21 cellular contexts compared by ENCODE assay signal in genomic region chr11:125953401-125953935, GRCh38. TPM values are rescaled to one million over a fixed set of nuclear protein-coding genes. Genes with fewer than 3 reads are reported as not detected.
DNase-seq lines count a peak whose midpoint lies in the region; ATAC-seq, FAIRE-seq and TF ChIP-seq lines count a peak whose summit lies in the region.
"Had no signal": no experiment of that assay in that cellular context is flagged by ENCODE, and none has a peak within 500 bp of the region (broad histone marks: within the 10 kb centered on the region; RNA-seq: fewer than 3 reads in every experiment).

No MANE protein-coding gene starts in this region.

- WGBS in endodermal cell (ENCODE audit: insufficient coverage in 1 of 2, insufficient read length in 1 of 2), 2 experiments, result 91 to 93% methylated on average over 13 to 20 of the region's 20 CpGs
- 71 to 79% methylated on average over 20 of the region's 20 CpGs for WGBS in pancreas, 2 donors

- FAIRE-seq in pancreas (lab: Jason Lieb, UNC), result no peak
- FAIRE-seq: G401.6 had no signal

- H3K4me1 Mint-ChIP-seq in endodermal cell, result peaks cover 4% of the 10 kb centered on the region
- no peaks in the 10 kb centered on the region for H3K4me1 Mint-ChIP-seq in activated naive CD4-positive, alpha-beta T cell treated with anti-CD3 and anti-CD28 coated beads for 36 hours (ENCODE audit: low read depth)

- H3K36me3 Mint-ChIP-seq in endodermal cell (ENCODE audit: low read depth), result no peaks in the 10 kb centered on the region
- no peaks in the 10 kb centered on the region for H3K36me3 Mint-ChIP-seq in activated naive CD4-positive, alpha-beta T cell treated with anti-CD3 and anti-CD28 coated beads for 36 hours (ENCODE audit: low read depth)
- H3K36me3 Mint-ChIP-seq: CD8-positive, alpha-beta memory T cell had no signal

- H3K36me3 ChIP-seq in left ventricle myocardium inferior, result no peaks in the 10 kb centered on the region
- no peaks in the 10 kb centered on the region for H3K36me3 ChIP-seq in endodermal cell (ENCODE audit: control insufficient read depth, insufficient read depth, low read length)
- no peaks in the 10 kb centered on the region for H3K36me3 ChIP-seq in pancreas
- H3K36me3 ChIP-seq: BLaER1 had no signal

- H3K4me1 ChIP-seq in left ventricle myocardium inferior (peaks cover 25% of the 10 kb centered on the region), endodermal cell (ENCODE audit: control insufficient read depth, insufficient read depth, low read length) (no peaks in the 10 kb centered on the region), pancreas (peaks cover 0 to 7% (median 7%) of the 10 kb centered on the region in 3 donors)

- H3K4me3 Mint-ChIP-seq in endodermal cell, result no peak overlapping the region
- H3K4me3 Mint-ChIP-seq in activated naive CD4-positive, alpha-beta T cell treated with anti-CD3 and anti-CD28 coated beads for 36 hours, result no peak overlapping the region
- H3K4me3 Mint-ChIP-seq: CD8-positive, alpha-beta memory T cell had no signal

- ATAC-seq in left ventricle myocardium superior (no peak), pancreas (no peak), HG03045 (IDR thresholded peaks at IDR 0.05; ENCODE audit: unreplicated experiment) (no peak)
- ATAC-seq: Panc1 had no signal

- H3K9ac ChIP-seq in endodermal cell (ENCODE audit: extremely low read depth, low read length, poor library complexity, severe bottlenecking), result no peak overlapping the region
- H3K9ac ChIP-seq: BLaER1 had no signal

- H3K27me3 Mint-ChIP-seq in endodermal cell (ENCODE audit: insufficient read depth), result no peaks in the 10 kb centered on the region
- peaks cover 4% of the 10 kb centered on the region for H3K27me3 Mint-ChIP-seq in activated naive CD4-positive, alpha-beta T cell treated with anti-CD3 and anti-CD28 coated beads for 36 hours (ENCODE audit: low read depth)

- no peak for DNase-seq in left ventricle myocardium inferior
- no peak for DNase-seq in left ventricle myocardium superior
- DNase-seq in endodermal cell, result no peak
- DNase-seq in pancreas, result no peak
- no peak for DNase-seq in hypothalamus (lab: John Stamatoyannopoulos, UW)
- DNase-seq in coronary artery (ENCODE audit: low spot score), result no peak
- no peak for DNase-seq in activated naive CD4-positive, alpha-beta T cell treated with anti-CD3 and anti-CD28 coated beads for 36 hours
- DNase-seq: CD8-positive, alpha-beta memory T cell; HCEC 1CT; MV-4-11; NCI-H1417; NCI-H1930; NCI-H510A; NCI-H82 had no signal

- H3K9me3 Mint-ChIP-seq in endodermal cell, result no peaks in the 10 kb centered on the region
- H3K9me3 Mint-ChIP-seq in activated naive CD4-positive, alpha-beta T cell treated with anti-CD3 and anti-CD28 coated beads for 36 hours, result no peaks in the 10 kb centered on the region
- H3K9me3 Mint-ChIP-seq: CD8-positive, alpha-beta memory T cell had no signal

- H3K4me3 ChIP-seq in left ventricle myocardium inferior, result no peak overlapping the region
- no peak overlapping the region for H3K4me3 ChIP-seq in endodermal cell (ENCODE audit: low read length)
- H3K4me3 ChIP-seq in pancreas, result no peak overlapping the region
- H3K4me3 ChIP-seq in coronary artery, result no peak overlapping the region
- H3K4me3 ChIP-seq: BLaER1 had no signal

- no peak for TF ChIP-seq CTCF in left ventricle myocardium inferior (IDR thresholded peaks at IDR 0.05; ENCODE audit: borderline replicate concordance)
- TF ChIP-seq CTCF in endodermal cell (conservative IDR thresholded peaks at IDR 0.05), result no peak
- no peak for TF ChIP-seq CTCF in pancreas (IDR thresholded peaks at IDR 0.05)
- no peak for TF ChIP-seq CTCF in coronary artery (IDR thresholded peaks at IDR 0.05)

- H3K9me3 ChIP-seq in left ventricle myocardium inferior (replicated peaks) (no peaks in the 10 kb centered on the region), endodermal cell (ENCODE audit: control insufficient read depth, low read length) (no peaks in the 10 kb centered on the region), pancreas (no peaks in the 10 kb centered on the region)
- H3K9me3 ChIP-seq: BLaER1 had no signal

- CTCF ChIA-PET in activated naive CD4-positive, alpha-beta T cell treated with anti-CD3 and anti-CD28 coated beads for 36 hours (lab: Charles Lee), result no interaction called here

- H3K27ac Mint-ChIP-seq in endodermal cell, result no peak overlapping the region
- no peak overlapping the region for H3K27ac Mint-ChIP-seq in activated naive CD4-positive, alpha-beta T cell treated with anti-CD3 and anti-CD28 coated beads for 36 hours
- H3K27ac Mint-ChIP-seq: CD8-positive, alpha-beta memory T cell had no signal

- H3K27me3 ChIP-seq in left ventricle myocardium inferior (ENCODE audit: low read depth) (peaks cover 11% of the 10 kb centered on the region), endodermal cell (ENCODE audit: control insufficient read depth, insufficient read depth, low read length, poor library complexity, severe bottlenecking) (no peaks in the 10 kb centered on the region), pancreas (no peaks in the 10 kb centered on the region)
- H3K27me3 ChIP-seq: BLaER1 had no signal

- H3K27ac ChIP-seq in left ventricle myocardium inferior (replicated peaks) (peak overlapping the region; percentile 23), endodermal cell (ENCODE audit: low read depth, low read length) (peak overlapping the region; percentile 38), pancreas (peak overlapping the region in 3 of 4 donors; percentile 12 to 72 (median 69)), coronary artery (peak overlapping the region in 1 of 2 donors; percentile 54)
- H3K27ac ChIP-seq: BLaER1, HL-60 had no signal

- intact Hi-C loops in left ventricle myocardium inferior (cut with micrococcal nuclease), result no loop called here
- intact Hi-C loops in left ventricle myocardium superior (cut with micrococcal nuclease), result no loop called here
- intact Hi-C loops in pancreas (cut with DNase I), result no loop called here
- intact Hi-C loops in activated naive CD4-positive, alpha-beta T cell treated with anti-CD3 and anti-CD28 coated beads for 36 hours (cut with micrococcal nuclease), result no loop called here

RNA-seq across cellular contexts. Expression of gene VSIG10L2, which starts 7.6 kb away (rescaled TPM):
- total RNA-seq in left ventricle myocardium inferior (0.08 TPM), left ventricle myocardium superior (not detected), endodermal cell (not detected), pancreas (under 1 TPM in 2 of 6 donors, not detected in 4; 0.28 to 0.52 TPM)
- not detected for polyA plus RNA-seq in endodermal cell (2013, experiment 1 of 2)
- polyA plus RNA-seq in endodermal cell (2013, experiment 2 of 2), result not detected
- polyA plus RNA-seq in pancreas, result under 1 TPM; 0.14 to 0.15 TPM
- total RNA-seq in activated naive CD4-positive, alpha-beta T cell treated with anti-CD3 and anti-CD28 coated beads for 36 hours, result not detected
- total RNA-seq: A172; CD8-positive, alpha-beta memory T cell had no signal
- polyA plus RNA-seq: CD8-positive, alpha-beta memory T cell had no signal

RNA-seq across cellular contexts. Expression of gene DDX25, which starts 49.2 kb away (rescaled TPM):
- total RNA-seq in left ventricle myocardium inferior, result 0.14 TPM
- not detected for total RNA-seq in left ventricle myocardium superior
- 1 to 10 TPM; 3.3 to 8.4 TPM for total RNA-seq in endodermal cell
- 3.6 TPM for polyA plus RNA-seq in endodermal cell (2013, experiment 1 of 2)
- polyA plus RNA-seq in endodermal cell (2013, experiment 2 of 2), result 2.8 TPM
- under 1 TPM; 0.41 to 0.98 (median 0.64) TPM for total RNA-seq in pancreas
- 1 to 10 TPM in 1 of 2 donors, under 1 TPM in 1; 0.49 to 7.1 TPM for polyA plus RNA-seq in pancreas
- not detected for total RNA-seq in activated naive CD4-positive, alpha-beta T cell treated with anti-CD3 and anti-CD28 coated beads for 36 hours
- total RNA-seq: A172, Right ventricle myocardium superior had no signal
- polyA plus RNA-seq: CD8-positive, alpha-beta memory T cell had no signal

RNA-seq across cellular contexts. Expression of gene PUS3, which starts 50.5 kb away (rescaled TPM):
- 7.7 TPM for total RNA-seq in left ventricle myocardium inferior
- total RNA-seq in left ventricle myocardium superior, result 7.1 TPM
- total RNA-seq in endodermal cell, result 10 to 100 TPM; 12.6 to 13.7 TPM
- polyA plus RNA-seq in endodermal cell (2013, experiment 1 of 2), result 16.1 TPM
- 16.0 TPM for polyA plus RNA-seq in endodermal cell (2013, experiment 2 of 2)
- total RNA-seq in pancreas, result 10 to 100 TPM in 4 of 6 donors, 1 to 10 TPM in 2; 8.9 to 17.9 (median 11.5) TPM
- polyA plus RNA-seq in pancreas, result 10 to 100 TPM in 1 of 2 donors, 1 to 10 TPM in 1; 10.0 to 10.6 TPM
- total RNA-seq in activated naive CD4-positive, alpha-beta T cell treated with anti-CD3 and anti-CD28 coated beads for 36 hours, result 10 to 100 TPM; 14.9 to 18.5 TPM
